22 cellular contexts compared by ENCODE assay signal in the genomic region with DNA sequence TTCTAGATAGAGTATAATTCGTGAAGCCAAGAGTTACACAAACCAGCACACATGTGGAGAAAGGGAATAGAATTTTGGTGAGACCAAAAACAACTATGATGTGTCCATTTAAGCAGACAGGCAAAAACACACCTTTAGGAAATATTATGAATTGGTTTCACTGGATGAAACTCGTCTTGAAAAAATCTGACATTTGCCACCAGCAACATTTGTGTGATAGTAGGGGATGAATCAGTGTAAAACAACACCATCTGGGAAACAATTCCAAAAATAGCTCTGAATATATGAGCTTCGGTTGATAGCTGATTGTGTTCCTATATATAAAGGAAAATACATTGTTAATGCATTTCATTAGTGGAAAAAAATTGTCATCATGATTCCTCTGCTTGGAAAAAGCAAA.
"Had no signal": no experiment of that assay in that cellular context is flagged by ENCODE, and none has a peak within 500 bp of the region (broad histone marks: within the 10 kb centered on the region; RNA-seq: fewer than 3 reads in every experiment).

No MANE protein-coding gene starts in this region.

- H3K4me1 ChIP-seq: psoas muscle, right lobe of liver, testis had no signal

- H3K4me2 ChIP-seq: hepatocyte had no signal

- H3K4me1 Mint-ChIP-seq: naive thymus-derived CD8-positive, alpha-beta T cell; stimulated activated naive CD8-positive, alpha-beta T cell treated with anti-CD3 and anti-CD28 coated beads, Interleukin-15, amount 100 ng/mL, for 72 hours had no signal

- H3K27me3 Mint-ChIP-seq: stimulated activated naive B cell treated with anti-CD40 and anti-IgM and Interleukin-4, amounts not matched to agents 10 μg/mL and 1 μg/mL and 100 μg/mL, for 72 hours; stimulated activated naive CD8-positive, alpha-beta T cell treated with anti-CD3 and anti-CD28 coated beads, Interleukin-15, amount 100 ng/mL, for 72 hours had no signal

- H3K4me3 ChIP-seq: dorsolateral prefrontal cortex, hepatocyte, mucosa of descending colon, psoas muscle, right lobe of liver, testis, tibial nerve had no signal

- H3K36me3 Mint-ChIP-seq: naive thymus-derived CD8-positive, alpha-beta T cell; stimulated activated naive B cell treated with anti-CD40 and anti-IgM and Interleukin-4, amounts not matched to agents 10 μg/mL and 1 μg/mL and 100 μg/mL, for 72 hours had no signal

- H3K9me3 ChIP-seq: mucosa of descending colon, neutrophil, psoas muscle, right lobe of liver, testis, tibial nerve had no signal

- H3K4me3 Mint-ChIP-seq: naive thymus-derived CD8-positive, alpha-beta T cell; stimulated activated naive B cell treated with anti-CD40 and anti-IgM and Interleukin-4, amounts not matched to agents 10 μg/mL and 1 μg/mL and 100 μg/mL, for 72 hours; stimulated activated naive CD8-positive, alpha-beta T cell treated with anti-CD3 and anti-CD28 coated beads, Interleukin-15, amount 100 ng/mL, for 72 hours had no signal

- ATAC-seq: left lobe of liver; mucosa of descending colon; naive thymus-derived CD8-positive, alpha-beta T cell; psoas muscle; right lobe of liver; stimulated activated naive B cell treated with anti-CD40 and anti-IgM and Interleukin-4, amounts not matched to agents 10 μg/mL and 1 μg/mL and 100 μg/mL, for 72 hours; stimulated activated naive CD8-positive, alpha-beta T cell treated with anti-CD3 and anti-CD28 coated beads, Interleukin-15, amount 100 ng/mL, for 72 hours had no signal

- H3K27ac ChIP-seq: dorsolateral prefrontal cortex, hepatocyte, neutrophil, psoas muscle, right lobe of liver, testis, tibial nerve had no signal

- DNase-seq: cortex of kidney; dorsolateral prefrontal cortex; effector CD8-positive, alpha-beta T cell; foreskin melanocyte; head of caudate nucleus; kidney glomerular epithelial cell; mammary epithelial cell; mucosa of descending colon; naive thymus-derived CD8-positive, alpha-beta T cell; psoas muscle; retina; right lobe of liver; stimulated activated CD4-positive, alpha-beta T cell treated with anti-CD3 and anti-CD28 coated beads, Interleukin-2, amount 100 ng/mL, for 24 hours; stimulated activated CD4-positive, alpha-beta T cell treated with anti-CD3 and anti-CD28 coated beads, Interleukin-4, amount 100 ng/mL, for 4 hours; stimulated activated naive B cell treated with anti-CD40 and anti-IgM and Interleukin-4, amounts not matched to agents 10 μg/mL and 1 μg/mL and 100 μg/mL, for 72 hours; stimulated activated naive CD8-positive, alpha-beta T cell treated with anti-CD3 and anti-CD28 coated beads, Interleukin-15, amount 100 ng/mL, for 72 hours; testis had no signal

- H3K36me3 ChIP-seq: neutrophil, right lobe of liver, tibial nerve had no signal

- H3K27ac Mint-ChIP-seq: naive thymus-derived CD8-positive, alpha-beta T cell; stimulated activated naive B cell treated with anti-CD40 and anti-IgM and Interleukin-4, amounts not matched to agents 10 μg/mL and 1 μg/mL and 100 μg/mL, for 72 hours; stimulated activated naive CD8-positive, alpha-beta T cell treated with anti-CD3 and anti-CD28 coated beads, Interleukin-15, amount 100 ng/mL, for 72 hours had no signal

- H3K27me3 ChIP-seq: dorsolateral prefrontal cortex, hepatocyte, neutrophil, right lobe of liver, testis, tibial nerve had no signal

- FAIRE-seq: islet of Langerhans had no signal

- H3K79me2 ChIP-seq: hepatocyte had no signal

- H2AFZ ChIP-seq: hepatocyte had no signal

- H3K9me3 Mint-ChIP-seq: stimulated activated naive CD8-positive, alpha-beta T cell treated with anti-CD3 and anti-CD28 coated beads, Interleukin-15, amount 100 ng/mL, for 72 hours had no signal
